In the genomic region with DNA sequence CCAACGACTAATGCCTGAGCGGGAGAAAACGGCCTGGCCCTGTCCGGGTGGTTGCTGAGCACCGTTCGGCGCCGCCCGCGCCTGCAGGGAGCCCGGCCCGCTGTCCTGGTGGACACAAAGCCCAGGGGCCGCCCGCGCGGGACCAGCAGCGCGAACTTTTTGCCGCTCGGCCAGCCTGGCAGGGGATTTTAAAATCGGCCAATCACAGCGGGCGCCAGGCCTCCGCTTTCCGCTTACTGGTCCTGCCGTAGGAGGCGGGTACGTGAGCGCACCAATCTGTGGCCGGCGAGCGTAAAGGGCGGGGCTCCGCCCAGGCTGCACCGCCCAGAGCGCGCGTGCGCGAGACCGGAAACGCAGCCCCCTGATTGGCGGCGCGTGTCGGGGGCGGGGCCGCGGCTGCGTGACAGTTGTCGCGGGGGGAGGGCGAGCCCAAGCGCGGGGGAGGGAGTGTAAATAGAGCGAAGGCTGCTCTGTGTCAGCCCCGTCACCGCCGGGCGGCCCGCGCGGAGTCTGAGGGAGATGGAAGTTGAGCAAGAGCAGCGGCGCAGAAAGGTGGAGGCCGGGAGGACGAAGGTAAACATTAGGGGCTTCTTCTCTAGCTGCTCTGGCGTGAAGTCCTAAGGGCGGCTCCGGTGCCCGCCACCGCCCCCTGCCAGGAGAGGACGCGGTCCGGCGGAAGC, we compare ENCODE assay signal across 8 cellular contexts.
A peak's percentile ranks its signal among the peaks of the same experiment; 100 is the strongest.
DNase-seq lines count a peak whose midpoint lies in the region; ATAC-seq lines count a peak whose summit lies in the region.

A gene (minus strand): TSS at position 161 of the 680 bp plus-strand sequence. CDS start 1,132 bp downstream, outside the sequence.
A gene with protein sequence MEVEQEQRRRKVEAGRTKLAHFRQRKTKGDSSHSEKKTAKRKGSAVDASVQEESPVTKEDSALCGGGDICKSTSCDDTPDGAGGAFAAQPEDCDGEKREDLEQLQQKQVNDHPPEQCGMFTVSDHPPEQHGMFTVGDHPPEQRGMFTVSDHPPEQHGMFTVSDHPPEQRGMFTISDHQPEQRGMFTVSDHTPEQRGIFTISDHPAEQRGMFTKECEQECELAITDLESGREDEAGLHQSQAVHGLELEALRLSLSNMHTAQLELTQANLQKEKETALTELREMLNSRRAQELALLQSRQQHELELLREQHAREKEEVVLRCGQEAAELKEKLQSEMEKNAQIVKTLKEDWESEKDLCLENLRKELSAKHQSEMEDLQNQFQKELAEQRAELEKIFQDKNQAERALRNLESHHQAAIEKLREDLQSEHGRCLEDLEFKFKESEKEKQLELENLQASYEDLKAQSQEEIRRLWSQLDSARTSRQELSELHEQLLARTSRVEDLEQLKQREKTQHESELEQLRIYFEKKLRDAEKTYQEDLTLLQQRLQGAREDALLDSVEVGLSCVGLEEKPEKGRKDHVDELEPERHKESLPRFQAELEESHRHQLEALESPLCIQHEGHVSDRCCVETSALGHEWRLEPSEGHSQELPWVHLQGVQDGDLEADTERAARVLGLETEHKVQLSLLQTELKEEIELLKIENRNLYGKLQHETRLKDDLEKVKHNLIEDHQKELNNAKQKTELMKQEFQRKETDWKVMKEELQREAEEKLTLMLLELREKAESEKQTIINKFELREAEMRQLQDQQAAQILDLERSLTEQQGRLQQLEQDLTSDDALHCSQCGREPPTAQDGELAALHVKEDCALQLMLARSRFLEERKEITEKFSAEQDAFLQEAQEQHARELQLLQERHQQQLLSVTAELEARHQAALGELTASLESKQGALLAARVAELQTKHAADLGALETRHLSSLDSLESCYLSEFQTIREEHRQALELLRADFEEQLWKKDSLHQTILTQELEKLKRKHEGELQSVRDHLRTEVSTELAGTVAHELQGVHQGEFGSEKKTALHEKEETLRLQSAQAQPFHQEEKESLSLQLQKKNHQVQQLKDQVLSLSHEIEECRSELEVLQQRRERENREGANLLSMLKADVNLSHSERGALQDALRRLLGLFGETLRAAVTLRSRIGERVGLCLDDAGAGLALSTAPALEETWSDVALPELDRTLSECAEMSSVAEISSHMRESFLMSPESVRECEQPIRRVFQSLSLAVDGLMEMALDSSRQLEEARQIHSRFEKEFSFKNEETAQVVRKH (N-terminal part only) (plus strand): TSS at position 447 of the 680 bp plus-strand sequence. CDS start 73 bp downstream, at position 520.

- H4K20me1 ChIP-seq in BLaER1 = peaks cover 60% of the 10 kb centered on the region

- H3K4me3 ChIP-seq in BLaER1 = peak within 1 kb of the TSS; percentile 97

- H3K9ac ChIP-seq in BLaER1 = peak within 1 kb of the TSS; percentile 99

- peak; percentile 65 for ATAC-seq in GM19328 (IDR thresholded peaks at IDR 0.05; ENCODE audit: unreplicated experiment)
- peak; percentile 76 for ATAC-seq in HG03469 (IDR thresholded peaks at IDR 0.05; ENCODE audit: unreplicated experiment)

- H3K36me3 ChIP-seq in BLaER1 = peaks cover 31% of the 10 kb centered on the region

- H3K27me3 ChIP-seq in BLaER1 (no peaks in the 10 kb centered on the region), layer of hippocampus (ENCODE audit: control insufficient read depth, insufficient read depth, low read length) (no peaks in the 10 kb centered on the region)

- peaks cover 48% of the 10 kb centered on the region for H3K4me1 ChIP-seq in BLaER1

- peak within 1 kb of the TSS; percentile 97 for H3K4me2 ChIP-seq in BLaER1

- H3K27ac ChIP-seq in BLaER1 (peak within 1 kb of the TSS; percentile 99), cingulate gyrus (ENCODE audit: low read depth, low read length) (peak within 1 kb of the TSS; percentile 98), layer of hippocampus (ENCODE audit: low read depth, low read length) (peak within 1 kb of the TSS; percentile 96)

- peak; percentile 86 to 98 for DNase-seq in NCI-H526 (lab: John Stamatoyannopoulos, UW)
- peak; percentile 97 for DNase-seq in activated CD4-positive, alpha-beta T cell treated with anti-CD3 and anti-CD28 coated beads for 4 hours
- DNase-seq in stimulated activated CD4-positive, alpha-beta T cell treated with anti-CD3 and anti-CD28 coated beads, Interleukin-1b, Interleukin-23, amount 100 ng/mL, for 24 hours (ENCODE audit: low read depth in 4 of 4, low spot score in 1 of 4) = peak; percentile 84 to 95 (median 94)

- no peaks in the 10 kb centered on the region for H3K9me3 ChIP-seq in BLaER1

Comparison
In these comparisons a context has a peak if more than half of its experiments do, and no peak if none do; other contexts are left out.
1. Peak in every context shown above with its lines: DNase-seq, ATAC-seq, H3K4me3 ChIP-seq and H3K27ac ChIP-seq.